In the genomic region with DNA sequence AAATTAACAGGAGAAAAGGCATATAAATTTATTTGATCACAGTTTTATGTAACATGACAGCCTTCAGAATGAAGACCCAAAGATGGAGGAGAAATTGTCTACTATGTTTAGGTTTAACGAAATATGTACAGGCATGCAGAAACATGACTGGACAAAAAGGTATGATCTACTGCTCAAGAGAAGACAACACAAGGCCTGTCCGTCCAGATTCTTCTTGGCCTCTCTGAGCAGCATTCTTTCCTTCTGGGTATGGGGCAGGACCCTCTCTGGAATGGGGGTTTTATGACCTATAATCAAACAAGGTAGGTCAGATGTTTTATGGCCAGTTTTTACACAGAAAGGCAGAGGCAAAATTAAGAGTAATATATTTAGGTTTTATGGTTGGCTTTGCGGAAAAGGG, we compare ENCODE assay signal across 21 cellular contexts. TPM values are rescaled to one million over a fixed set of nuclear protein-coding genes. Genes with fewer than 3 reads are reported as not detected.
A peak's percentile ranks its signal among the peaks of the same experiment; 100 is the strongest.
DNase-seq lines count a peak whose midpoint lies in the region; ATAC-seq and TF ChIP-seq lines count a peak whose summit lies in the region.
"Had no signal": no experiment of that assay in that cellular context is flagged by ENCODE, and none has a peak within 500 bp of the region (broad histone marks: within the 10 kb centered on the region; RNA-seq: fewer than 3 reads in every experiment).

No MANE protein-coding gene starts in this region.

- H3K4me3 Mint-ChIP-seq in Caco-2 (ENCODE audit: unreplicated experiment): peak overlapping the region; percentile 40
- no peak overlapping the region for H3K4me3 Mint-ChIP-seq in activated T-helper 17 cell treated with anti-CD3 and anti-CD28 coated beads, Interleukin-2, amount 50 U/mL, for 72 hours
- no peak overlapping the region for H3K4me3 Mint-ChIP-seq in natural killer cell treated with Interleukin-12 subunit alpha and Interleukin-12 subunit beta and Interleukin-15 and Interleukin-18, amount 100 ng/mL, for 72 hours
- H3K4me3 Mint-ChIP-seq: CD4-positive, CD25-positive, alpha-beta regulatory T cell; GM23338; H9; HFFc6 had no signal

- TF ChIP-seq POLR2A in gastrocnemius medialis (IDR thresholded peaks at IDR 0.05): no peak

- H3K4me1 ChIP-seq in Caco-2 (peaks cover 20% of the 10 kb centered on the region), trophoblast cell (ENCODE audit: control insufficient read depth in 1 of 2, insufficient read depth in 2 of 2, low read length in 2 of 2) (peaks cover 0 to 2% of the 10 kb centered on the region in 2 experiments), gastrocnemius medialis (no peaks in the 10 kb centered on the region)
- H3K4me1 ChIP-seq: BLaER1, SJCRH30 had no signal

- no TSS peak for BruUV-seq in Caco-2 (replicated peaks; lab: Mats Ljungman, UMichigan)

- no peaks in the 10 kb centered on the region for H3K79me1 ChIP-seq in trophoblast cell (ENCODE audit: low read length)

- H2BK120ac ChIP-seq in trophoblast cell (ENCODE audit: insufficient read depth, low read length, poor library complexity): no peak overlapping the region

- CTCF ChIA-PET in Caco-2 (lab: Charles Lee): no interaction called here

- H2AFZ ChIP-seq in trophoblast cell (ENCODE audit: insufficient read depth, low read length, poor library complexity): no peak overlapping the region
- H2AFZ ChIP-seq: GM23338, PC-9 had no signal

- intact Hi-C loops in Caco-2 (cut with micrococcal nuclease; ENCODE audit: unreplicated experiment): no loop called here
- intact Hi-C loops in gastrocnemius medialis (cut with DNase I; ENCODE audit: low total_unique reads): no loop called here

- H3K4ac ChIP-seq in trophoblast cell (ENCODE audit: low read depth, low read length): no peak overlapping the region

- H3K27ac Mint-ChIP-seq in Caco-2 (ENCODE audit: unreplicated experiment): peak overlapping the region; percentile 78
- H3K27ac Mint-ChIP-seq in activated T-helper 17 cell treated with anti-CD3 and anti-CD28 coated beads, Interleukin-2, amount 50 U/mL, for 72 hours: peak overlapping the region; percentile 36
- H3K27ac Mint-ChIP-seq in natural killer cell treated with Interleukin-12 subunit alpha and Interleukin-12 subunit beta and Interleukin-15 and Interleukin-18, amount 100 ng/mL, for 72 hours: no peak overlapping the region
- H3K27ac Mint-ChIP-seq: CD4-positive, CD25-positive, alpha-beta regulatory T cell; GM23338; HFFc6 had no signal

- DNase-seq in Caco-2 (peak; percentile 51 to 55), epithelial cell of prostate (ENCODE audit: low read depth, low spot score) (no peak), trophoblast cell (peak; percentile 63 to 84), gastrocnemius medialis (no peak)
- no peak for DNase-seq in natural killer cell treated with Interleukin-12 subunit alpha and Interleukin-12 subunit beta and Interleukin-15 and Interleukin-18, amount 100 ng/mL, for 72 hours (ENCODE audit: low spot score)
- DNase-seq: CD4-positive, CD25-positive, alpha-beta regulatory T cell; H9; HFFc6; KBM-7; MG63; NCI-H2029; NCI-H2227 treated with DMSO at 0.1 percent for 48 hours; NCI-H526 treated with DMSO at 0.1 percent for 48 hours; PC-9; SJCRH30 had no signal

- no CpG with 5 or more reads among the region's 3 CpGs for WGBS in trophoblast cell (ENCODE audit: extremely low coverage, insufficient coverage, insufficient read length)

- ATAC-seq in activated T-helper 17 cell treated with anti-CD3 and anti-CD28 coated beads, Interleukin-2, amount 50 U/mL, for 72 hours (replicated peaks): no peak
- ATAC-seq in gastrocnemius medialis: no peak
- no peak for ATAC-seq in natural killer cell treated with Interleukin-12 subunit alpha and Interleukin-12 subunit beta and Interleukin-15 and Interleukin-18, amount 100 ng/mL, for 72 hours
- ATAC-seq in GM18861 (IDR thresholded peaks at IDR 0.05; ENCODE audit: unreplicated experiment): no peak
- ATAC-seq: GM12878, GM23338, Right ventricle myocardium inferior had no signal

- H3K14ac ChIP-seq in trophoblast cell (ENCODE audit: low read length): no peak overlapping the region

- peak overlapping the region; percentile 19 for H4K91ac ChIP-seq in trophoblast cell (ENCODE audit: low read depth, low read length)

- H3K4me1 Mint-ChIP-seq in Caco-2 (ENCODE audit: low read depth, unreplicated experiment): peaks cover 21% of the 10 kb centered on the region
- peaks cover 14% of the 10 kb centered on the region for H3K4me1 Mint-ChIP-seq in activated T-helper 17 cell treated with anti-CD3 and anti-CD28 coated beads, Interleukin-2, amount 50 U/mL, for 72 hours
- H3K4me1 Mint-ChIP-seq in natural killer cell treated with Interleukin-12 subunit alpha and Interleukin-12 subunit beta and Interleukin-15 and Interleukin-18, amount 100 ng/mL, for 72 hours (ENCODE audit: low read depth in 2 of 2): no peaks in the 10 kb centered on the region

- no peak overlapping the region for H3K4me2 ChIP-seq in trophoblast cell (ENCODE audit: low read length)
- H3K4me2 ChIP-seq: BLaER1, GM23338, PC-9 had no signal

- TF ChIP-seq CTCF in Caco-2 (IDR thresholded peaks at IDR 0.05; ENCODE audit: insufficient read depth in 1 of 2, low read depth in 1 of 2, low read length in 1 of 2, severe bottlenecking in 1 of 2, unreplicated experiment in 1 of 2): no peak
- TF ChIP-seq CTCF in gastrocnemius medialis (IDR thresholded peaks at IDR 0.05 in 4 of 5, conservative IDR thresholded peaks at IDR 0.05 in 1 of 5): no peak

- peak overlapping the region; percentile 75 for H2BK5ac ChIP-seq in trophoblast cell (ENCODE audit: low read depth, low read length, poor library complexity)

- H3K27me3 Mint-ChIP-seq in Caco-2 (ENCODE audit: insufficient read depth, unreplicated experiment): no peaks in the 10 kb centered on the region
- no peaks in the 10 kb centered on the region for H3K27me3 Mint-ChIP-seq in activated T-helper 17 cell treated with anti-CD3 and anti-CD28 coated beads, Interleukin-2, amount 50 U/mL, for 72 hours
- H3K27me3 Mint-ChIP-seq in natural killer cell treated with Interleukin-12 subunit alpha and Interleukin-12 subunit beta and Interleukin-15 and Interleukin-18, amount 100 ng/mL, for 72 hours: no peaks in the 10 kb centered on the region
- H3K27me3 Mint-ChIP-seq: CD4-positive, CD25-positive, alpha-beta regulatory T cell had no signal

- H2AK5ac ChIP-seq in trophoblast cell (ENCODE audit: low read length): no peak overlapping the region

- H3K27ac ChIP-seq in epithelial cell of prostate: peak overlapping the region; percentile 3
- H3K27ac ChIP-seq in trophoblast cell (ENCODE audit: low read depth, low read length): peak overlapping the region; percentile 76
- no peak overlapping the region for H3K27ac ChIP-seq in gastrocnemius medialis
- H3K27ac ChIP-seq: BLaER1, PC-9, SJCRH30 had no signal

- in situ Hi-C loops in gastrocnemius medialis (cut with MboI; ENCODE audit: low sequenced_read_pairs in 4 of 4): loop anchor here in 2 of 4 donors (25.0 kb wide), 1 partner anchor 354 kb away; the partner anchor contains the start of gene URB1 (in 2 of the 2)

- H3K9me3 ChIP-seq in Caco-2: no peaks in the 10 kb centered on the region
- no peaks in the 10 kb centered on the region for H3K9me3 ChIP-seq in trophoblast cell (ENCODE audit: insufficient read depth, low read depth, low read length)
- H3K9me3 ChIP-seq in gastrocnemius medialis: no peaks in the 10 kb centered on the region
- H3K9me3 ChIP-seq: BLaER1, MG63, SJCRH30 had no signal

- H3K9ac ChIP-seq in trophoblast cell (ENCODE audit: low read length): no peak overlapping the region
- H3K9ac ChIP-seq: BLaER1 had no signal

- POLR2A ChIA-PET in Caco-2 (lab: Charles Lee): no interaction called here

- H3K18ac ChIP-seq in trophoblast cell (ENCODE audit: low read length): no peak overlapping the region

- H3K9me3 Mint-ChIP-seq in Caco-2 (ENCODE audit: unreplicated experiment): no peaks in the 10 kb centered on the region
- no peaks in the 10 kb centered on the region for H3K9me3 Mint-ChIP-seq in activated T-helper 17 cell treated with anti-CD3 and anti-CD28 coated beads, Interleukin-2, amount 50 U/mL, for 72 hours
- no peaks in the 10 kb centered on the region for H3K9me3 Mint-ChIP-seq in natural killer cell treated with Interleukin-12 subunit alpha and Interleukin-12 subunit beta and Interleukin-15 and Interleukin-18, amount 100 ng/mL, for 72 hours
- H3K9me3 Mint-ChIP-seq: CD4-positive, CD25-positive, alpha-beta regulatory T cell; GM23338; H9; HFFc6 had no signal

- H3K27me3 ChIP-seq in Caco-2 (replicated peaks; ENCODE audit: control insufficient read depth, insufficient read depth, low read length) (no peaks in the 10 kb centered on the region), trophoblast cell (ENCODE audit: insufficient read depth, low read length) (no peaks in the 10 kb centered on the region), gastrocnemius medialis (no peaks in the 10 kb centered on the region)
- H3K27me3 ChIP-seq: BLaER1, MG63, SJCRH30 had no signal

- no peak overlapping the region for H3K23ac ChIP-seq in trophoblast cell (ENCODE audit: low read length)

- H2BK12ac ChIP-seq in trophoblast cell (ENCODE audit: low read length): no peak overlapping the region

- H4K8ac ChIP-seq in trophoblast cell (ENCODE audit: low read depth, low read length): no peak overlapping the region

- no peak overlapping the region for H3K4me3 ChIP-seq in Caco-2 (ENCODE audit: low read depth, low read length)
- H3K4me3 ChIP-seq in trophoblast cell (ENCODE audit: low read depth, low read length): no peak overlapping the region
- no peak overlapping the region for H3K4me3 ChIP-seq in gastrocnemius medialis
- H3K4me3 ChIP-seq: BLaER1, GM12878, GM23338, MG63, PC-9, SJCRH30 had no signal

- H3K36me3 Mint-ChIP-seq in Caco-2 (ENCODE audit: insufficient read depth, unreplicated experiment): peaks cover 80% of the 10 kb centered on the region
- H3K36me3 Mint-ChIP-seq in activated T-helper 17 cell treated with anti-CD3 and anti-CD28 coated beads, Interleukin-2, amount 50 U/mL, for 72 hours (ENCODE audit: low read depth): peaks cover 100% of the 10 kb centered on the region
- peaks cover 36% of the 10 kb centered on the region for H3K36me3 Mint-ChIP-seq in natural killer cell treated with Interleukin-12 subunit alpha and Interleukin-12 subunit beta and Interleukin-15 and Interleukin-18, amount 100 ng/mL, for 72 hours

- H4K12ac ChIP-seq in trophoblast cell (ENCODE audit: low read depth, low read length): no peak overlapping the region

- H3K36me3 ChIP-seq in Caco-2 (ENCODE audit: control insufficient read depth, insufficient read depth, low read length) (no peaks in the 10 kb centered on the region; the same call in none of the 2 replicates), trophoblast cell (ENCODE audit: control insufficient read depth in 1 of 2, insufficient read depth in 2 of 2, low read length in 2 of 2) (peaks cover 2 to 16% of the 10 kb centered on the region in 2 experiments), gastrocnemius medialis (peaks cover 8 to 75% of the 10 kb centered on the region in 2 donors)

- no peaks in the 10 kb centered on the region for H3K79me2 ChIP-seq in trophoblast cell (ENCODE audit: control insufficient read depth, insufficient read depth, low read length, poor library complexity)

RNA-seq across cellular contexts. Expression of gene SYNJ1, which starts 13.5 kb away (rescaled TPM):
- total RNA-seq in Caco-2 (2022) (8.3 and 11.5 TPM in 2 replicates), gastrocnemius medialis (10 to 100 TPM; 10.0 to 34.8 (median 10.8) TPM)
- total RNA-seq in activated T-helper 17 cell treated with anti-CD3 and anti-CD28 coated beads, Interleukin-2, amount 50 U/mL, for 72 hours: 10 to 100 TPM; 13.8 to 22.5 TPM
- polyA plus RNA-seq in trophoblast cell (2013): 15.8 and 17.4 TPM in 2 replicates
- total RNA-seq in natural killer cell treated with Interleukin-12 subunit alpha and Interleukin-12 subunit beta and Interleukin-15 and Interleukin-18, amount 100 ng/mL, for 72 hours: 10 to 100 TPM; 15.4 to 17.4 TPM

RNA-seq across cellular contexts. Expression of gene PAXBP1, which starts 30.2 kb away (rescaled TPM):
- total RNA-seq in Caco-2 (2022) (64.0 and 65.8 TPM in 2 replicates), gastrocnemius medialis (10 to 100 TPM; 11.9 to 27.5 (median 17.3) TPM)
- 100 to 1,000 TPM in 1 of 2 donors, 10 to 100 TPM in 1; 44.4 to 126 TPM for total RNA-seq in activated T-helper 17 cell treated with anti-CD3 and anti-CD28 coated beads, Interleukin-2, amount 50 U/mL, for 72 hours
- polyA plus RNA-seq in trophoblast cell (2013): 38.2 and 38.5 TPM in 2 replicates
- 10 to 100 TPM; 41.2 to 75.5 TPM for total RNA-seq in natural killer cell treated with Interleukin-12 subunit alpha and Interleukin-12 subunit beta and Interleukin-15 and Interleukin-18, amount 100 ng/mL, for 72 hours

Comparison
In these comparisons a context has a peak if more than half of its experiments do, and no peak if none do; other contexts are left out.
1. DNase-seq: peak in Caco-2 (2 of 2) and trophoblast cell (2 of 2); none in epithelial cell of prostate (single experiment), gastrocnemius medialis (0 of 2) and natural killer cell treated with Interleukin-12 subunit alpha and Interleukin-12 subunit beta and Interleukin-15 and Interleukin-18, amount 100 ng/mL, for 72 hours (single experiment).
2. H3K27ac Mint-ChIP-seq: peak in Caco-2 (single experiment) and activated T-helper 17 cell treated with anti-CD3 and anti-CD28 coated beads, Interleukin-2, amount 50 U/mL, for 72 hours (single experiment); none in natural killer cell treated with Interleukin-12 subunit alpha and Interleukin-12 subunit beta and Interleukin-15 and Interleukin-18, amount 100 ng/mL, for 72 hours (0 of 2).
3. H3K27ac ChIP-seq: peak in epithelial cell of prostate (single experiment) and trophoblast cell (single experiment); none in gastrocnemius medialis (0 of 4).